Comparison of ENCODE assay signal across 8 cellular contexts in genomic region chr2:96009833-96010232, GRCh38. TPM values are rescaled to one million over a fixed set of nuclear protein-coding genes. Genes with fewer than 3 reads are reported as not detected.
DNase-seq lines count a peak whose midpoint lies in the region; ATAC-seq and TF ChIP-seq lines count a peak whose summit lies in the region.
"Not testable (repeated sequence)": the region's sequence is repeated elsewhere in the genome, so short reads cannot be mapped to it uniquely, and the experiment has no call there.

No MANE protein-coding gene starts in this region.

- peaks cover 16% of the 10 kb centered on the region for H3K4me1 Mint-ChIP-seq in progenitor cell of endocrine pancreas (ENCODE audit: low read depth)

- ATAC-seq in HG03135 (IDR thresholded peaks at IDR 0.05; ENCODE audit: unreplicated experiment) = peak; percentile 6
- peak; percentile 77 for ATAC-seq in left lung
- ATAC-seq in upper lobe of right lung = peak; percentile 66

- H3K27me3 Mint-ChIP-seq in progenitor cell of endocrine pancreas = not testable (repeated sequence)

- peak overlapping the region; percentile 82 for H3K4me3 Mint-ChIP-seq in progenitor cell of endocrine pancreas (ENCODE audit: low read depth)

- H3K36me3 Mint-ChIP-seq in progenitor cell of endocrine pancreas (ENCODE audit: insufficient read depth) = not testable (repeated sequence)

- not testable (repeated sequence) for H3K9ac ChIP-seq in fibroblast of lung (ENCODE audit: insufficient read depth, low read length)

- not testable (repeated sequence) for H3K27ac ChIP-seq in fibroblast of lung (ENCODE audit: insufficient read depth, low read length)
- H3K27ac ChIP-seq in left lung (peak overlapping the region; percentile 69 to 73), upper lobe of right lung (peak overlapping the region; percentile 82)

- H3K4me3 ChIP-seq in GM08714 (ENCODE audit: low read length) (peak overlapping the region; percentile 38; the same call in 1 of the 2 replicates), fibroblast of lung (replicated peaks in 1 of 4; ENCODE audit: control extremely low read depth in 1 of 4, insufficient read depth in 1 of 4, low read depth in 3 of 4, low read length in 4 of 4) (peak overlapping the region in 3 of 4 experiments; percentile 2 to 52 (median 21)), left lung (peak overlapping the region; percentile 36 to 48), upper lobe of right lung (peak overlapping the region; percentile 60)

- H3K27ac Mint-ChIP-seq in progenitor cell of endocrine pancreas = peak overlapping the region; percentile 98

- H2AFZ ChIP-seq in fibroblast of lung (ENCODE audit: low read length) = not testable (repeated sequence)

- TF ChIP-seq CTCF in fibroblast of lung (conservative IDR thresholded peaks at IDR 0.05 in 1 of 2, IDR thresholded peaks at IDR 0.05 in 1 of 2; ENCODE audit: low read depth in 1 of 2, low read length in 2 of 2); left lung (IDR thresholded peaks at IDR 0.05); upper lobe of right lung (IDR thresholded peaks at IDR 0.05): not testable (repeated sequence)
- peak; percentile 35 for TF ChIP-seq CTCF in progenitor cell of endocrine pancreas (IDR thresholded peaks at IDR 0.05; ENCODE audit: unreplicated experiment)

- intact Hi-C loops in left lung (cut with DNase I); upper lobe of right lung (cut with DNase I): not testable (repeated sequence)

- H4K20me1 ChIP-seq in fibroblast of lung (ENCODE audit: control insufficient read depth, extremely low read depth, insufficient read depth, low read length) = not testable (repeated sequence)

- not testable (repeated sequence) for H3K9me3 ChIP-seq in fibroblast of lung (ENCODE audit: control insufficient read depth, insufficient read depth, low read depth, low read length); left lung; upper lobe of right lung

- DNase-seq in SW480 (ENCODE audit: low spot score) (peak; percentile 71), astrocyte of the hippocampus (ENCODE audit: low read depth, low spot score) (peak; percentile 7), left lung (peak in 1 of 2 donors; percentile 78), upper lobe of right lung (peak; percentile 75)
- not testable (repeated sequence) for DNase-seq in fibroblast of lung (ENCODE audit: low read depth in 2 of 2); progenitor cell of endocrine pancreas (ENCODE audit: low spot score, unreplicated experiment)

- not testable (repeated sequence) for H3K36me3 ChIP-seq in fibroblast of lung (ENCODE audit: control insufficient read depth, insufficient read depth, low read length); left lung; upper lobe of right lung

- H3K4me1 ChIP-seq in fibroblast of lung (ENCODE audit: control insufficient read depth, extremely low read depth, insufficient read depth, low read length); left lung; upper lobe of right lung: not testable (repeated sequence)

- not testable (repeated sequence) for H3K79me2 ChIP-seq in fibroblast of lung (ENCODE audit: control insufficient read depth, insufficient read depth, low read length)

- H3K27me3 ChIP-seq in fibroblast of lung (ENCODE audit: control insufficient read depth, insufficient read depth, low read length); upper lobe of right lung: not testable (repeated sequence)
- H3K27me3 ChIP-seq in left lung = peaks cover 0 to 10% of the 10 kb centered on the region in 2 donors

- H3K9me3 Mint-ChIP-seq in progenitor cell of endocrine pancreas (ENCODE audit: low read depth) = not testable (repeated sequence)

- H3K4me2 ChIP-seq in fibroblast of lung (ENCODE audit: extremely low read depth, insufficient read depth, low read length) = peak overlapping the region; percentile 71

RNA-seq across cellular contexts. Expression of gene ANKRD36C, which starts 18.2 kb away (rescaled TPM):
- total RNA-seq in fibroblast of lung (31.1 and 32.9 TPM in 2 replicates), left lung (10 to 100 TPM; 17.4 to 23.5 TPM), progenitor cell of endocrine pancreas (47.7 and 51.5 TPM in 2 replicates), upper lobe of right lung (24.3 TPM)
- 1.9 and 3.9 TPM in 2 replicates for polyA plus RNA-seq in fibroblast of lung
- 1.3 and 2.7 TPM in 2 replicates for polyA plus RNA-seq in fibroblast of lung (2012)
- polyA minus RNA-seq in fibroblast of lung (ENCODE audit: low replicate concordance) = 0.94 and 2.4 TPM in 2 replicates

RNA-seq across cellular contexts. Expression of gene GPAT2, which starts 24.9 kb away (rescaled TPM):
- 2.8 and 3.9 TPM in 2 replicates for total RNA-seq in fibroblast of lung
- polyA plus RNA-seq in fibroblast of lung = 1.1 and 3.5 TPM in 2 replicates
- 1.9 and 7.2 TPM in 2 replicates for polyA plus RNA-seq in fibroblast of lung (2012)
- polyA minus RNA-seq in fibroblast of lung (ENCODE audit: low replicate concordance) = 1.8 and 4.8 TPM in 2 replicates
- total RNA-seq in left lung = 1 to 10 TPM; 2.8 to 7.3 TPM
- total RNA-seq in progenitor cell of endocrine pancreas = not detected in 2 replicates
- 3.2 TPM for total RNA-seq in upper lobe of right lung

Comparison
In these comparisons a context has a peak if more than half of its experiments do, and no peak if none do; other contexts are left out.
1. ATAC-seq: peak in every context shown above with its lines; median percentile 77 in left lung; 66 in upper lobe of right lung; 6 in HG03135.